8 cellular contexts compared by ENCODE assay signal in the genomic region with DNA sequence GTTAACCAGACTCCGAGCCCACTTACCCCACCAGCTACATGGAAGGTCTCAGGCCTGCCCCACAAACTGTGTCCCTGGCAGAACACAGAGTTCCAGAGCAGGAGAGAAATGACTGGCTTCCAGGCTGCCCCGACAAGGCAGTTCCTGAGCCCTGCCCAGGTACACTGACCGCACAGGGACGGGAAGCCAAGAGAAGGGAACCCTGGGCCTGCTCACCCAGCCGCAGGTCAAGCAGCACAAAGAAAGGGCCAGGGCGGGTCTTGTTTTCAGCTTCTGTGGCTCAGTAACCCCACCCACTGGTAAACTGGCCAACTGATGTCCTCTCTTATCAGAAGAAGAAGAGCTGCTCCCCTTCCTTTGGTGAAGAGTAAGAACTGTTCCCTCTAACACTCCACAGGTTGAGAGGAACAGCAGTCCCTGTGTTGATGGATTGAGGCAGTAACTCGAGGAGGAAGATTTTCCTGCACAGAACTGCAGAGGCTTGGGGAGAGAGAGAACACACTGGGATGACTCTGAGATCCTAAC.
DNase-seq lines count a peak whose midpoint lies in the region; ATAC-seq and TF ChIP-seq lines count a peak whose summit lies in the region.

No MANE protein-coding gene starts in this region.

- H3K9me2 ChIP-seq in MM.1S (replicated peaks; ENCODE audit: insufficient read depth, low read length), result no peaks in the 10 kb centered on the region

- DNase-seq in activated naive CD4-positive, alpha-beta T cell treated with anti-CD3 and anti-CD28 coated beads, Interleukin-2, amount 10 ng/mL, durations not matched to agents 7 days and 5 days, result peak; percentile 32
- DNase-seq in activated naive CD4-positive, alpha-beta T cell treated with Interleukin-2 at 50 U/mL for 16 hours, result no peak
- DNase-seq in activated T-cell treated with anti-CD3 and anti-CD28 coated beads, Interleukin-2, amount 50 U/mL, for 72 hours, result peak; percentile 21 to 48
- DNase-seq in iris pigment epithelial cell (ENCODE audit: low read depth) (peak; percentile 39), MM.1S (no peak), type B pancreatic cell (ENCODE audit: extremely low spot score, unreplicated experiment) (no peak)

- no peaks in the 10 kb centered on the region for H3K36me3 ChIP-seq in MM.1S (replicated peaks; ENCODE audit: insufficient read depth, low read length)

- H3K4me3 Mint-ChIP-seq in activated naive CD4-positive, alpha-beta T cell treated with anti-CD3 and anti-CD28 coated beads, Interleukin-2, amount 10 ng/mL, durations not matched to agents 7 days and 5 days, result peak overlapping the region; percentile 27
- H3K4me3 Mint-ChIP-seq in activated T-cell treated with anti-CD3 and anti-CD28 coated beads, Interleukin-2, amount 50 U/mL, for 72 hours, result peak overlapping the region; percentile 52 to 59
- H3K4me3 Mint-ChIP-seq in type B pancreatic cell, result no peak overlapping the region

- CTCF ChIA-PET in activated naive CD4-positive, alpha-beta T cell treated with anti-CD3 and anti-CD28 coated beads, Interleukin-2, amount 10 ng/mL, durations not matched to agents 7 days and 5 days (lab: Charles Lee), result interaction anchor here (0.7 to 2.4 kb wide), 6 partner anchors 18 to 305 kb away, joined by 3 to 12 read pairs (median 4); no protein-coding TSS in a partner anchor

- H4K20me1 ChIP-seq in MM.1S (ENCODE audit: insufficient read depth, low read length), result no peaks in the 10 kb centered on the region

- H3K9ac ChIP-seq in MM.1S (ENCODE audit: low read length), result no peak overlapping the region

- no peaks in the 10 kb centered on the region for H3K79me2 ChIP-seq in MM.1S (ENCODE audit: low read length)

- H3F3A ChIP-seq in MM.1S (ENCODE audit: insufficient read depth, low read length), result peaks cover 10% of the 10 kb centered on the region; the same call in 1 of the 2 replicates

- peak; percentile 40 for ATAC-seq in HG03159 (IDR thresholded peaks at IDR 0.05; ENCODE audit: unreplicated experiment)
- peak in 1 of 2 donors; percentile 21 for ATAC-seq in activated T-cell treated with anti-CD3 and anti-CD28 coated beads, Interleukin-2, amount 50 U/mL, for 72 hours (replicated peaks in 1 of 2)

- TF ChIP-seq CTCF in MM.1S (IDR thresholded peaks at IDR 0.05; ENCODE audit: low read length) (no peak), type B pancreatic cell (conservative IDR thresholded peaks at IDR 0.05) (no peak)

- H3K27ac Mint-ChIP-seq in activated naive CD4-positive, alpha-beta T cell treated with anti-CD3 and anti-CD28 coated beads, Interleukin-2, amount 10 ng/mL, durations not matched to agents 7 days and 5 days, result peak overlapping the region; percentile 100
- H3K27ac Mint-ChIP-seq in activated T-cell treated with anti-CD3 and anti-CD28 coated beads, Interleukin-2, amount 50 U/mL, for 72 hours, result peak overlapping the region; percentile 97
- no peak overlapping the region for H3K27ac Mint-ChIP-seq in type B pancreatic cell

- H3K27me3 Mint-ChIP-seq in activated naive CD4-positive, alpha-beta T cell treated with anti-CD3 and anti-CD28 coated beads, Interleukin-2, amount 10 ng/mL, durations not matched to agents 7 days and 5 days, result no peaks in the 10 kb centered on the region
- H3K27me3 Mint-ChIP-seq in activated T-cell treated with anti-CD3 and anti-CD28 coated beads, Interleukin-2, amount 50 U/mL, for 72 hours (ENCODE audit: low read depth), result no peaks in the 10 kb centered on the region
- H3K27me3 Mint-ChIP-seq in type B pancreatic cell, result no peaks in the 10 kb centered on the region

- no peak overlapping the region for H3K4me3 ChIP-seq in MM.1S (ENCODE audit: low read length)

- peaks cover 85% of the 10 kb centered on the region for H3K36me3 Mint-ChIP-seq in activated naive CD4-positive, alpha-beta T cell treated with anti-CD3 and anti-CD28 coated beads, Interleukin-2, amount 10 ng/mL, durations not matched to agents 7 days and 5 days
- peaks cover 12 to 21% of the 10 kb centered on the region in 2 donors for H3K36me3 Mint-ChIP-seq in activated T-cell treated with anti-CD3 and anti-CD28 coated beads, Interleukin-2, amount 50 U/mL, for 72 hours (ENCODE audit: insufficient read depth in 2 of 2)
- H3K36me3 Mint-ChIP-seq in type B pancreatic cell, result peaks cover 24% of the 10 kb centered on the region

- H3K4me1 Mint-ChIP-seq in activated naive CD4-positive, alpha-beta T cell treated with anti-CD3 and anti-CD28 coated beads, Interleukin-2, amount 10 ng/mL, durations not matched to agents 7 days and 5 days, result peaks cover 80% of the 10 kb centered on the region
- peaks cover 76% of the 10 kb centered on the region for H3K4me1 Mint-ChIP-seq in activated T-cell treated with anti-CD3 and anti-CD28 coated beads, Interleukin-2, amount 50 U/mL, for 72 hours (ENCODE audit: low read depth)
- peaks cover 17% of the 10 kb centered on the region for H3K4me1 Mint-ChIP-seq in type B pancreatic cell (ENCODE audit: unreplicated experiment)

- no peaks in the 10 kb centered on the region for H3K9me3 ChIP-seq in MM.1S (replicated peaks; ENCODE audit: insufficient read depth, low read length)

- peaks cover 24% of the 10 kb centered on the region for H3K4me1 ChIP-seq in MM.1S (ENCODE audit: low read length)

- H3K4me2 ChIP-seq in MM.1S (ENCODE audit: low read depth, low read length), result no peak overlapping the region

- H2AFZ ChIP-seq in MM.1S (ENCODE audit: low read length), result no peak overlapping the region

- H3K27ac ChIP-seq in temporal lobe (ENCODE audit: low read depth, low read length), result peak overlapping the region; percentile 77
- H3K27ac ChIP-seq in MM.1S (ENCODE audit: low read length), result no peak overlapping the region

- no peaks in the 10 kb centered on the region for H3K9me3 Mint-ChIP-seq in activated naive CD4-positive, alpha-beta T cell treated with anti-CD3 and anti-CD28 coated beads, Interleukin-2, amount 10 ng/mL, durations not matched to agents 7 days and 5 days
- H3K9me3 Mint-ChIP-seq in activated T-cell treated with anti-CD3 and anti-CD28 coated beads, Interleukin-2, amount 50 U/mL, for 72 hours, result no peaks in the 10 kb centered on the region
- no peaks in the 10 kb centered on the region for H3K9me3 Mint-ChIP-seq in type B pancreatic cell

- H3K27me3 ChIP-seq in MM.1S (replicated peaks; ENCODE audit: insufficient read depth, low read length), result no peaks in the 10 kb centered on the region

Comparison
In these comparisons a context has a peak if more than half of its experiments do, and no peak if none do; other contexts are left out.
1. DNase-seq: peak in activated naive CD4-positive, alpha-beta T cell treated with anti-CD3 and anti-CD28 coated beads, Interleukin-2, amount 10 ng/mL, durations not matched to agents 7 days and 5 days (single experiment), activated T-cell treated with anti-CD3 and anti-CD28 coated beads, Interleukin-2, amount 50 U/mL, for 72 hours (2 of 2) and iris pigment epithelial cell (single experiment); none in activated naive CD4-positive, alpha-beta T cell treated with Interleukin-2 at 50 U/mL for 16 hours (single experiment), MM.1S (single experiment) and type B pancreatic cell (single experiment).